In genomic region chr3:111531446-111531845, GRCh38 we compare ENCODE assay signal across 28 cellular contexts. TPM values are rescaled to one million over a fixed set of nuclear protein-coding genes. Genes with fewer than 3 reads are reported as not detected.
A peak's percentile ranks its signal among the peaks of the same experiment; 100 is the strongest.
DNase-seq lines count a peak whose midpoint lies in the region; ATAC-seq and TF ChIP-seq lines count a peak whose summit lies in the region.
"Had no signal": no experiment of that assay in that cellular context is flagged by ENCODE, and none has a peak within 500 bp of the region (broad histone marks: within the 10 kb centered on the region; RNA-seq: fewer than 3 reads in every experiment).

No MANE protein-coding gene starts in this region.

- ATAC-seq in IMR-90 (ENCODE audit: low read depth) (peak; percentile 84), GM18519 (IDR thresholded peaks at IDR 0.05; ENCODE audit: low FRiP score, unreplicated experiment) (no peak)
- ATAC-seq: right lobe of liver; stimulated activated naive B cell treated with anti-CD40 and anti-IgM and Interleukin-4, amounts not matched to agents 10 μg/mL and 1 μg/mL and 100 μg/mL, for 72 hours had no signal

- H3K4me1 ChIP-seq in IMR-90 (ENCODE audit: control insufficient read depth, insufficient read depth, low read length) = peaks cover 4% of the 10 kb centered on the region; the same call in 1 of the 2 replicates
- H3K4me1 ChIP-seq: esophagus muscularis mucosa, left ventricle myocardium inferior, Peyer's patch, right lobe of liver, SJCRH30, suprapubic skin had no signal

- no peak overlapping the region for H3K9ac ChIP-seq in IMR-90 (ENCODE audit: low read depth, low read length)

- DNase-seq in EH (ENCODE audit: low read depth) (peak; percentile 88), IMR-90 (peak; percentile 73), astrocyte of the spinal cord (ENCODE audit: low read depth, low spot score) (peak; percentile 47), iris pigment epithelial cell (ENCODE audit: low read depth) (peak; percentile 25), NCI-H748 (lab: John Stamatoyannopoulos, UW; ENCODE audit: unreplicated experiment) (no peak), NCI-H2171 (lab: John Stamatoyannopoulos, UW) (no peak), GM19240 (ENCODE audit: insufficient read length, low spot score) (no peak)
- DNase-seq: activated naive CD4-positive, alpha-beta T cell treated with anti-CD3 and anti-CD28 coated beads for 36 hours; amygdala; central memory CD4-positive, alpha-beta T cell; endodermal cell; H9; islet precursor cell; Karpas-422; left ventricle myocardium inferior; naive B cell; NCI-H1694; NCI-H526; Peyer's patch; right lobe of liver; SJCRH30; stimulated activated naive B cell treated with anti-CD40 and anti-IgM and Interleukin-4, amounts not matched to agents 10 μg/mL and 1 μg/mL and 100 μg/mL, for 72 hours; T1000 had no signal

- dilution Hi-C loops in IMR-90 (cut with HindIII; ENCODE audit: low sequenced_read_pairs, unreplicated experiment) = no loop called here

- no peak overlapping the region for H3K23ac ChIP-seq in IMR-90 (ENCODE audit: low read depth, low read length)

- H3K9me1 ChIP-seq in IMR-90 (ENCODE audit: insufficient read depth, low read length) = 0 out of 2 replicates have a peak, but pooled peaks cover 4% of the 10 kb centered on the region

- H3K4me3 ChIP-seq in IMR-90 (ENCODE audit: insufficient read depth, low read depth, low read length) (no peak overlapping the region), astrocyte of the spinal cord (ENCODE audit: low read depth, low read length) (no peak overlapping the region)
- H3K4me3 ChIP-seq: esophagus muscularis mucosa, left ventricle myocardium inferior, Peyer's patch, right lobe of liver, SJCRH30, suprapubic skin had no signal

- no peaks in the 10 kb centered on the region for H4K20me1 ChIP-seq in IMR-90 (ENCODE audit: insufficient read depth, low read length)

- H3K9me3 ChIP-seq in IMR-90 (ENCODE audit: control insufficient read depth, insufficient read depth, low read length) = no peaks in the 10 kb centered on the region
- H3K9me3 ChIP-seq: left ventricle myocardium inferior, neutrophil, Peyer's patch, right lobe of liver, SJCRH30, suprapubic skin had no signal

- POLR2A ChIA-PET in IMR-90 (lab: Charles Lee; ENCODE audit: unreplicated experiment) = no interaction called here

- no peak overlapping the region for H3K4ac ChIP-seq in IMR-90 (ENCODE audit: low read depth, low read length)

- H4K91ac ChIP-seq in IMR-90 (ENCODE audit: insufficient read depth, low read depth, low read length) = no peak overlapping the region

- intact Hi-C loops in IMR-90 (cut with micrococcal nuclease) = loop anchor here (1.0 kb wide), 1 partner anchor 9 kb away; no protein-coding TSS in a partner anchor

- CTCF ChIA-PET in IMR-90 (lab: Yijun Ruan, JAX) = interaction anchor here (0.7 to 0.8 kb wide), 2 partner anchors 16 to 47 kb away, joined by 3 read pairs; no protein-coding TSS in a partner anchor

- no peak overlapping the region for H3K14ac ChIP-seq in IMR-90 (replicated peaks; ENCODE audit: low read depth, low read length)

- H2AFZ ChIP-seq in IMR-90 (replicated peaks; ENCODE audit: low read length, poor library complexity) = no peak overlapping the region

- no peaks in the 10 kb centered on the region for H3K79me1 ChIP-seq in IMR-90 (ENCODE audit: low read depth in 1 of 2, low read length in 2 of 2)

- no peaks in the 10 kb centered on the region for H3K27me3 ChIP-seq in IMR-90 (ENCODE audit: control insufficient read depth, insufficient read depth, low read length)
- H3K27me3 ChIP-seq: esophagus muscularis mucosa, neutrophil, Peyer's patch, right lobe of liver, SJCRH30, suprapubic skin had no signal

- no peak overlapping the region for H2AK9ac ChIP-seq in IMR-90 (replicated peaks; ENCODE audit: low read depth, low read length, poor library complexity)

- in situ Hi-C loops in IMR-90 (cut with MboI; ENCODE audit: low sequenced_read_pairs) = no loop called here
- in situ Hi-C loops in astrocyte of the spinal cord (cut with HindIII; ENCODE audit: low sequenced_read_pairs) = no loop called here

- H3K56ac ChIP-seq in IMR-90 (ENCODE audit: extremely low read depth, insufficient read depth, low read length) = no peak overlapping the region

- H2BK20ac ChIP-seq in IMR-90 (ENCODE audit: low read depth, low read length) = 0 out of 2 replicates have a peak overlapping the region, but pooled peaks have one; percentile 13

- H4K5ac ChIP-seq in IMR-90 (ENCODE audit: low read depth, low read length) = no peak overlapping the region

- no peaks in the 10 kb centered on the region for H3K36me3 ChIP-seq in IMR-90 (ENCODE audit: control insufficient read depth, insufficient read depth, low read length)
- H3K36me3 ChIP-seq: esophagus muscularis mucosa, left ventricle myocardium inferior, neutrophil, Peyer's patch, right lobe of liver, SJCRH30, suprapubic skin had no signal

- no peak overlapping the region for H3K18ac ChIP-seq in IMR-90 (ENCODE audit: low read depth, low read length)

- no CpG with 5 or more reads among the region's 4 CpGs for WGBS in IMR-90 (ENCODE audit: extremely low coverage in 2 of 2, insufficient read length in 1 of 2), 2 experiments

- H2AK5ac ChIP-seq in IMR-90 (ENCODE audit: low read depth, low read length) = no peak overlapping the region

- TF ChIP-seq POLR2A in IMR-90 (IDR thresholded peaks at IDR 0.05; ENCODE audit: low read depth, low read length) = no peak

- no peak overlapping the region for H4K8ac ChIP-seq in IMR-90 (ENCODE audit: low read depth in 2 of 2, low read length in 2 of 2)

- TF ChIP-seq CTCF in IMR-90 (conservative IDR thresholded peaks at IDR 0.05; ENCODE audit: low read depth, low read length) (no peak), astrocyte of the spinal cord (IDR thresholded peaks at IDR 0.05; ENCODE audit: low read depth, low read length) (no peak)

- no peak overlapping the region for H2BK5ac ChIP-seq in IMR-90 (ENCODE audit: low read depth, low read length, poor library complexity, severe bottlenecking)

- BruUV-seq in IMR-90 (replicated peaks; lab: Mats Ljungman, UMichigan) = no TSS peak

- 0 out of 2 replicates have a peak overlapping the region, but pooled peaks have one; percentile 0 for H2BK120ac ChIP-seq in IMR-90 (ENCODE audit: low read depth, low read length)

- no peak for TF ChIP-seq RAD21 in IMR-90 (IDR thresholded peaks at IDR 0.05; ENCODE audit: low read length)

- no peak overlapping the region for H3K27ac ChIP-seq in IMR-90 (ENCODE audit: insufficient read depth, low read length)
- H3K27ac ChIP-seq: esophagus muscularis mucosa, left ventricle myocardium inferior, neutrophil, Peyer's patch, right lobe of liver, SJCRH30, suprapubic skin had no signal

- no peak overlapping the region for H2BK15ac ChIP-seq in IMR-90 (ENCODE audit: low read depth, low read length)

- no peak overlapping the region for H3K4me2 ChIP-seq in IMR-90 (ENCODE audit: low read depth, low read length)

TF ChIP-seq in IMR-90, 13 proteins besides CTCF, POLR2A, EP300 and RAD21:
- TF ChIP-seq USF2 (IDR thresholded peaks at IDR 0.05; ENCODE audit: low read depth, low read length) = no peak
- TF ChIP-seq FOS (IDR thresholded peaks at IDR 0.05; ENCODE audit: low read depth, low read length) = 0 out of 2 replicates have a peak, but pooled peaks have one; percentile 13
TF ChIP-seq in IMR-90: peak in this region for 1.

RNA-seq across cellular contexts. Expression of gene CD96, which starts 10.6 kb away (rescaled TPM):
- 0.18 and 0.28 TPM in 2 replicates for total RNA-seq in IMR-90 (2012; rRNA removed)
- polyA plus RNA-seq in IMR-90 (2012; rRNA removed) = 0.05 and 0.06 TPM in 2 replicates
- 0.04 and 0.05 TPM in 2 replicates for polyA plus RNA-seq in IMR-90 (2012; cell fraction: cytosol; rRNA removed)
- 0.21 TPM in 1 of 2 replicates, not detected in the other for polyA plus RNA-seq in IMR-90 (2012; cell fraction: nucleus; rRNA removed; ENCODE audit: low replicate concordance)
- total RNA-seq: endodermal cell, H9, progenitor cell of endocrine pancreas had no signal

Comparison
In these comparisons a context has a peak if more than half of its experiments do, and no peak if none do; other contexts are left out.
1. DNase-seq: peak in EH (single experiment), IMR-90 (single experiment), astrocyte of the spinal cord (single experiment) and iris pigment epithelial cell (single experiment); none in NCI-H748 (single experiment), NCI-H2171 (single experiment) and GM19240 (single experiment).